Comparison of ENCODE assay signal across 1 cellular context in genomic region chr21:44907225-44907965, GRCh38.
TF ChIP-seq lines count a peak whose summit lies in the region.

No MANE protein-coding gene starts in this region.

TF ChIP-seq in SK-N-SH, 30 proteins besides CTCF, POLR2A, EP300 and RAD21:
- no peak for TF ChIP-seq MAX (IDR thresholded peaks at IDR 0.05; ENCODE audit: low read depth)
- TF ChIP-seq POLR2AphosphoS5 (IDR thresholded peaks at IDR 0.05; ENCODE audit: low read depth, low read length) = no peak
- TF ChIP-seq TCF12 (IDR thresholded peaks at IDR 0.05) = no peak
- no peak for TF ChIP-seq NRF1 (IDR thresholded peaks at IDR 0.05; ENCODE audit: low read depth, low read length)
- TF ChIP-seq GATA2 (CRISPR knock-in tag; IDR thresholded peaks at IDR 0.05) = no peak
